Comparison of ENCODE assay signal across 1 cellular context in genomic region chr10:70190102-70190501, GRCh38.
TF ChIP-seq lines count a peak whose summit lies in the region.

No MANE protein-coding gene starts in this region.

TF ChIP-seq in K562, 482 proteins besides CTCF, POLR2A, EP300 and RAD21:
- TF ChIP-seq ZNF77 (CRISPR knock-in tag; IDR thresholded peaks at IDR 0.05) (no peak), POLR2AphosphoS5 (IDR thresholded peaks at IDR 0.05; ENCODE audit: control insufficient read depth, insufficient read depth, low read depth, low read length) (no peak), ZNF398 (CRISPR knock-in tag; IDR thresholded peaks at IDR 0.05) (no peak), HDAC6 (IDR thresholded peaks at IDR 0.05; ENCODE audit: low read depth, low read length) (no peak), ZNF282 (CRISPR knock-in tag; IDR thresholded peaks at IDR 0.05) (no peak), SRSF1 (IDR thresholded peaks at IDR 0.05; ENCODE audit: low read depth, low read length) (no peak), JUN (IDR thresholded peaks at IDR 0.05; ENCODE audit: borderline replicate concordance, low read depth, low read length) (no peak), JUN (CRISPR knock-in tag; IDR thresholded peaks at IDR 0.05; ENCODE audit: borderline replicate concordance) (no peak), ZBTB49 (CRISPR knock-in tag; IDR thresholded peaks at IDR 0.05; ENCODE audit: borderline replicate concordance) (no peak), DPF2 (IDR thresholded peaks at IDR 0.05) (no peak), NKRF (IDR thresholded peaks at IDR 0.05; ENCODE audit: borderline replicate concordance) (no peak), HINFP (tag; conservative IDR thresholded peaks at IDR 0.05; ENCODE audit: low read depth) (no peak), L3MBTL2 (IDR thresholded peaks at IDR 0.05) (no peak), KDM4B (IDR thresholded peaks at IDR 0.05; ENCODE audit: borderline replicate concordance in 2 of 2, low read depth in 1 of 2) (no peak), RBM39 (optimal IDR thresholded peaks at IDR 0.05; ENCODE audit: low read depth, low read length) (no peak), RBM22 (IDR thresholded peaks at IDR 0.05; ENCODE audit: low read depth, low read length, poor library complexity, severe bottlenecking) (no peak), ZEB2 (IDR thresholded peaks at IDR 0.05) (no peak), ZNF512 (tag; IDR thresholded peaks at IDR 0.05) (no peak), CBX1 (IDR thresholded peaks at IDR 0.05; ENCODE audit: low read depth) (no peak), DMBX1 (CRISPR knock-in tag; IDR thresholded peaks at IDR 0.05; ENCODE audit: borderline replicate concordance) (no peak), ZNF830 (CRISPR knock-in tag; IDR thresholded peaks at IDR 0.05) (no peak)
